In genomic region chr14:103521438-103521961, GRCh38 we compare ENCODE assay signal across 6 cellular contexts. TPM values are rescaled to one million over a fixed set of nuclear protein-coding genes. Genes with fewer than 3 reads are reported as not detected.
DNase-seq lines count a peak whose midpoint lies in the region; ATAC-seq and TF ChIP-seq lines count a peak whose summit lies in the region.

No MANE protein-coding gene starts in this region.

- H3K4me1 ChIP-seq in prostate gland (replicated peaks) = peaks cover 44% of the 10 kb centered on the region

- no peaks in the 10 kb centered on the region for H3K9me3 ChIP-seq in prostate gland

- H3K4me3 ChIP-seq in dorsolateral prefrontal cortex (peak overlapping the region; percentile 65 to 93 (median 84)), prostate gland (peak overlapping the region; percentile 49 to 71)

- H3K36me3 ChIP-seq in prostate gland = no peaks in the 10 kb centered on the region

- intact Hi-C loops in dorsolateral prefrontal cortex (cut with DNase I) = loop anchor here in 1 of 2 donors (1.0 kb wide), 1 partner anchor 23 kb away; no protein-coding TSS in a partner anchor
- intact Hi-C loops in prostate gland (cut with DNase I) = no loop called here

- TF ChIP-seq CTCF in dorsolateral prefrontal cortex (IDR thresholded peaks at IDR 0.05 in 54 of 56, conservative IDR thresholded peaks at IDR 0.05 in 2 of 56; ENCODE audit: low read depth in 1 of 56, partially characterized antibody in 56 of 56) (peak in 9 of 56 donors; percentile 3 to 50 (median 14)), prostate gland (IDR thresholded peaks at IDR 0.05) (no peak)

- WGBS in prostate gland = 0% methylated on average over 19 of the region's 78 CpGs

- H3K27ac ChIP-seq in dorsolateral prefrontal cortex (peak overlapping the region; percentile 65 to 97 (median 93)), prostate gland (peak overlapping the region; percentile 86 to 92)

- H3K27me3 ChIP-seq in dorsolateral prefrontal cortex (no peaks in the 10 kb centered on the region), prostate gland (replicated peaks; ENCODE audit: insufficient read depth) (no peaks in the 10 kb centered on the region)

- TF ChIP-seq POLR2A in prostate gland (IDR thresholded peaks at IDR 0.05) = peak; percentile 6

- ATAC-seq in HG02763 (IDR thresholded peaks at IDR 0.05; ENCODE audit: unreplicated experiment) = no peak

- DNase-seq in NCI-H1417 (lab: John Stamatoyannopoulos, UW) (peak; percentile 44 to 75 (median 69)), NCI-H1417 treated with DMSO at 0.1 percent for 48 hours (lab: John Stamatoyannopoulos, UW) (no peak), dorsolateral prefrontal cortex (peak in 1 of 10 donors; percentile 73), prostate gland (ENCODE audit: low spot score) (no peak), OCI-M1 (lab: John Stamatoyannopoulos, UW) (no peak)

RNA-seq across cellular contexts. Expression of gene CKB, which starts 1.1 kb away (rescaled TPM):
- 1,000 to 10,000 TPM; 1,109 to 2,418 (median 1,592) TPM for total RNA-seq in dorsolateral prefrontal cortex
- total RNA-seq in prostate gland = 1,000 to 10,000 TPM; 1,199 to 1,838 TPM

RNA-seq across cellular contexts. Expression of gene TRMT61A, which starts 7.5 kb away (rescaled TPM):
- total RNA-seq in dorsolateral prefrontal cortex (10 to 100 TPM in 119 of 120 experiments, 1 to 10 TPM in 1; 9.8 to 20.3 (median 14.3) TPM), prostate gland (10 to 100 TPM; 19.6 to 40.4 TPM)

RNA-seq across cellular contexts. Expression of gene BAG5, which starts 41.0 kb away (rescaled TPM):
- total RNA-seq in dorsolateral prefrontal cortex = 10 to 100 TPM; 25.3 to 45.6 (median 35.3) TPM
- total RNA-seq in prostate gland = 10 to 100 TPM; 31.2 to 33.3 TPM

RNA-seq across cellular contexts. Expression of gene COA8, which starts 41.3 kb away (rescaled TPM):
- 10 to 100 TPM; 21.7 to 47.0 (median 35.6) TPM for total RNA-seq in dorsolateral prefrontal cortex
- 10 to 100 TPM; 24.3 to 24.9 TPM for total RNA-seq in prostate gland

Comparison
In these comparisons a context has a peak if more than half of its experiments do, and no peak if none do; other contexts are left out.
1. DNase-seq: peak in NCI-H1417 (3 of 3); none in NCI-H1417 treated with DMSO at 0.1 percent for 48 hours (single experiment), prostate gland (single experiment) and OCI-M1 (single experiment).